In genomic region chr4:147328756-147329446, GRCh38 we compare ENCODE assay signal across 20 cellular contexts.
"Had no signal": no experiment of that assay in that cellular context is flagged by ENCODE, and none has a peak within 500 bp of the region (broad histone marks: within the 10 kb centered on the region; RNA-seq: fewer than 3 reads in every experiment).

No MANE protein-coding gene starts in this region.

- DNase-seq: effector memory CD8-positive, alpha-beta T cell; gastrocnemius medialis; immature natural killer cell; kidney; lower lobe of right lung; midbrain; naive thymus-derived CD4-positive, alpha-beta T cell; nephron progenitor cell; psoas muscle; small intestine; stimulated activated CD4-positive, alpha-beta T cell treated with anti-CD3 and anti-CD28 coated beads, Interleukin-12 subunit alpha, Interleukin-12 subunit beta, amount 100 ng/mL, for 4 hours; stimulated activated naive CD4-positive, alpha-beta T cell; stomach; substantia nigra; transverse colon had no signal

- H3K27me3 Mint-ChIP-seq: effector memory CD8-positive, alpha-beta T cell; memory B cell had no signal

- H3K27me3 ChIP-seq: esophagus muscularis mucosa, gastrocnemius medialis, stomach, transverse colon had no signal

- H3K4me1 Mint-ChIP-seq: immature natural killer cell; memory B cell; naive thymus-derived CD4-positive, alpha-beta T cell had no signal

- H3K36me3 Mint-ChIP-seq: immature natural killer cell; memory B cell; naive thymus-derived CD4-positive, alpha-beta T cell had no signal

- H3K4me1 ChIP-seq: gastrocnemius medialis, lower lobe of right lung, psoas muscle, stomach had no signal

- H3K27ac ChIP-seq: epithelial cell of prostate, esophagus muscularis mucosa, gastrocnemius medialis, lower lobe of right lung, psoas muscle, stomach, thoracic aorta had no signal

- ATAC-seq: effector memory CD8-positive, alpha-beta T cell; gastrocnemius medialis; left lobe of liver; lower lobe of right lung; naive thymus-derived CD4-positive, alpha-beta T cell; psoas muscle had no signal

- H3K9me3 ChIP-seq: esophagus muscularis mucosa, gastrocnemius medialis, lower lobe of right lung, psoas muscle, stomach, thoracic aorta, transverse colon had no signal

- H3K4me3 ChIP-seq: esophagus muscularis mucosa, gastrocnemius medialis, lower lobe of right lung, psoas muscle, stomach, thoracic aorta, transverse colon had no signal

- H3K9me3 Mint-ChIP-seq: effector memory CD8-positive, alpha-beta T cell; memory B cell; naive thymus-derived CD4-positive, alpha-beta T cell; nephron progenitor cell had no signal

- H3K4me3 Mint-ChIP-seq: effector memory CD8-positive, alpha-beta T cell; immature natural killer cell; memory B cell; naive thymus-derived CD4-positive, alpha-beta T cell; nephron progenitor cell had no signal

- H3K27ac Mint-ChIP-seq: effector memory CD8-positive, alpha-beta T cell; immature natural killer cell; memory B cell; naive thymus-derived CD4-positive, alpha-beta T cell; nephron progenitor cell had no signal

- H3K36me3 ChIP-seq: esophagus muscularis mucosa, gastrocnemius medialis, lower lobe of right lung, stomach, thoracic aorta, transverse colon had no signal

- FAIRE-seq: kidney, small intestine had no signal
